In genomic region chr22:48670317-48670716, GRCh38 we compare ENCODE assay signal across 27 cellular contexts.
"Had no signal": no experiment of that assay in that cellular context is flagged by ENCODE, and none has a peak within 500 bp of the region (broad histone marks: within the 10 kb centered on the region; RNA-seq: fewer than 3 reads in every experiment).

No MANE protein-coding gene starts in this region.

- H3K9me3 ChIP-seq: ovary, psoas muscle, thyroid gland had no signal

- H3K4me3 ChIP-seq: neural progenitor cell, ovary, psoas muscle, right atrium auricular region, right lobe of liver, sigmoid colon, stomach, thoracic aorta, thyroid gland, tibial nerve, upper lobe of left lung, vagina had no signal

- H3K4me1 Mint-ChIP-seq: naive thymus-derived CD8-positive, alpha-beta T cell; neural progenitor cell; stimulated activated effector memory CD8-positive, alpha-beta T cell treated with anti-CD3 and anti-CD28 coated beads, Interleukin-12 subunit alpha, Interleukin-12 subunit beta, amount 100 ng/mL, for 72 hours; stimulated activated naive B cell treated with anti-CD40 and anti-IgM and Interleukin-4, amounts not matched to agents 10 μg/mL and 1 μg/mL and 100 μg/mL, for 72 hours had no signal

- H3K27ac Mint-ChIP-seq: naive thymus-derived CD8-positive, alpha-beta T cell; natural killer cell treated with Interleukin-12 subunit alpha and Interleukin-12 subunit beta and Interleukin-15 and Interleukin-18, amount 100 ng/mL, for 72 hours; neural progenitor cell; progenitor cell of endocrine pancreas; stimulated activated effector memory CD8-positive, alpha-beta T cell treated with anti-CD3 and anti-CD28 coated beads, Interleukin-12 subunit alpha, Interleukin-12 subunit beta, amount 100 ng/mL, for 72 hours; stimulated activated naive B cell treated with anti-CD40 and anti-IgM and Interleukin-4, amounts not matched to agents 10 μg/mL and 1 μg/mL and 100 μg/mL, for 72 hours; stimulated activated naive CD8-positive, alpha-beta T cell treated with anti-CD3 and anti-CD28 coated beads, Interleukin-15, Interleukin-2, amounts not matched to agents 100 ng/mL and 50 ng/mL, for 24 hours had no signal

- H3K27me3 ChIP-seq: neural progenitor cell, ovary, right atrium auricular region, right lobe of liver, sigmoid colon, thyroid gland, tibial nerve, upper lobe of left lung, vagina had no signal

- ATAC-seq: naive thymus-derived CD8-positive, alpha-beta T cell; natural killer cell treated with Interleukin-12 subunit alpha and Interleukin-12 subunit beta and Interleukin-15 and Interleukin-18, amount 100 ng/mL, for 72 hours; psoas muscle; right lobe of liver; stimulated activated effector memory CD8-positive, alpha-beta T cell treated with anti-CD3 and anti-CD28 coated beads, Interleukin-12 subunit alpha, Interleukin-12 subunit beta, amount 100 ng/mL, for 72 hours; stimulated activated naive B cell treated with anti-CD40 and anti-IgM and Interleukin-4, amounts not matched to agents 10 μg/mL and 1 μg/mL and 100 μg/mL, for 72 hours had no signal

- H3K36me3 ChIP-seq: neural progenitor cell, ovary, right atrium auricular region, right lobe of liver, sigmoid colon, stomach, thoracic aorta, thyroid gland, upper lobe of left lung, vagina had no signal

- DNase-seq: naive thymus-derived CD8-positive, alpha-beta T cell; occipital lobe; ovary; right lobe of liver; sigmoid colon; small intestine; stimulated activated CD4-positive, alpha-beta T cell treated with anti-CD3 and anti-CD28 coated beads, Interleukin-15, amount 100 ng/mL, for 24 hours; stimulated activated CD4-positive, alpha-beta T cell treated with anti-CD3 and anti-CD28 coated beads, Interleukin-2, amount 100 ng/mL, for 24 hours; stimulated activated CD4-positive, alpha-beta T cell treated with anti-CD3 and anti-CD28 coated beads, Interleukin-2, amount 100 ng/mL, for 48 hours; stimulated activated CD4-positive, alpha-beta T cell treated with anti-CD3 and anti-CD28 coated beads, Interleukin-4, amount 100 ng/mL, for 24 hours; stimulated activated naive B cell treated with anti-CD40 and anti-IgM and Interleukin-4, amounts not matched to agents 10 μg/mL and 1 μg/mL and 100 μg/mL, for 72 hours; stimulated activated naive CD4-positive, alpha-beta T cell treated with Interleukin-2 at 50 U/mL for 16 hours; stomach; thyroid gland; trophoblast cell had no signal

- H3K4me1 ChIP-seq: neural progenitor cell, parathyroid adenoma, psoas muscle, right atrium auricular region, right lobe of liver, sigmoid colon, thyroid gland, upper lobe of left lung, vagina had no signal

- H3K27me3 Mint-ChIP-seq: naive thymus-derived CD8-positive, alpha-beta T cell; progenitor cell of endocrine pancreas; stimulated activated naive B cell treated with anti-CD40 and anti-IgM and Interleukin-4, amounts not matched to agents 10 μg/mL and 1 μg/mL and 100 μg/mL, for 72 hours; stimulated activated naive CD8-positive, alpha-beta T cell treated with anti-CD3 and anti-CD28 coated beads, Interleukin-15, Interleukin-2, amounts not matched to agents 100 ng/mL and 50 ng/mL, for 24 hours had no signal

- H3K27ac ChIP-seq: neural progenitor cell, ovary, parathyroid adenoma, psoas muscle, right atrium auricular region, right lobe of liver, sigmoid colon, stomach, thoracic aorta, thyroid gland, tibial nerve, upper lobe of left lung, vagina had no signal

- H3K36me3 Mint-ChIP-seq: naive thymus-derived CD8-positive, alpha-beta T cell; natural killer cell treated with Interleukin-12 subunit alpha and Interleukin-12 subunit beta and Interleukin-15 and Interleukin-18, amount 100 ng/mL, for 72 hours; stimulated activated effector memory CD8-positive, alpha-beta T cell treated with anti-CD3 and anti-CD28 coated beads, Interleukin-12 subunit alpha, Interleukin-12 subunit beta, amount 100 ng/mL, for 72 hours had no signal

- H3K4me3 Mint-ChIP-seq: naive thymus-derived CD8-positive, alpha-beta T cell; natural killer cell treated with Interleukin-12 subunit alpha and Interleukin-12 subunit beta and Interleukin-15 and Interleukin-18, amount 100 ng/mL, for 72 hours; neural progenitor cell; stimulated activated effector memory CD8-positive, alpha-beta T cell treated with anti-CD3 and anti-CD28 coated beads, Interleukin-12 subunit alpha, Interleukin-12 subunit beta, amount 100 ng/mL, for 72 hours; stimulated activated naive B cell treated with anti-CD40 and anti-IgM and Interleukin-4, amounts not matched to agents 10 μg/mL and 1 μg/mL and 100 μg/mL, for 72 hours; stimulated activated naive CD8-positive, alpha-beta T cell treated with anti-CD3 and anti-CD28 coated beads, Interleukin-15, Interleukin-2, amounts not matched to agents 100 ng/mL and 50 ng/mL, for 24 hours had no signal
